In genomic region chr5:16160706-16161105, GRCh38 we compare ENCODE assay signal across 8 cellular contexts. TPM values are rescaled to one million over a fixed set of nuclear protein-coding genes. Genes with fewer than 3 reads are reported as not detected.
DNase-seq lines count a peak whose midpoint lies in the region; ATAC-seq, FAIRE-seq and TF ChIP-seq lines count a peak whose summit lies in the region.

No MANE protein-coding gene starts in this region.

- no peak overlapping the region for H3K9ac ChIP-seq in liver (ENCODE audit: low read depth in 1 of 2, low read length in 2 of 2)

- H3K9me3 ChIP-seq in liver (ENCODE audit: control insufficient read depth in 4 of 4, low read length in 3 of 4): no peaks in the 10 kb centered on the region

- peak; percentile 76 to 85 for TF ChIP-seq RAD21 in liver (IDR thresholded peaks at IDR 0.05)

- H3K4me1 Mint-ChIP-seq in chondrocyte (ENCODE audit: low read depth): no peaks in the 10 kb centered on the region

- no peaks in the 10 kb centered on the region for H3K36me3 ChIP-seq in liver (ENCODE audit: control insufficient read depth in 4 of 4, insufficient read depth in 3 of 4, low read depth in 1 of 4, low read length in 3 of 4)

- peak; percentile 84 for FAIRE-seq in HTR-8/SVneo (lab: Jason Lieb, UNC)

- 0% methylated on average over 5 of the region's 5 CpGs for WGBS in liver

- no peak overlapping the region for H3K27ac ChIP-seq in liver (ENCODE audit: low read depth in 1 of 2, low read length in 2 of 2)

- ATAC-seq in GM21717 (IDR thresholded peaks at IDR 0.05; ENCODE audit: unreplicated experiment): peak; percentile 76

- DNase-seq in activated CD4-positive, alpha-beta T cell treated with anti-CD3 and anti-CD28 coated beads for 48 hours: peak; percentile 8
- no peak for DNase-seq in activated CD4-positive, alpha-beta T cell treated with anti-CD3 and anti-CD28 coated beads, Interleukin-2, amount 50 U/mL, for 48 hours
- peak; percentile 59 for DNase-seq in HTR-8/SVneo (ENCODE audit: insufficient read length, low spot score)
- DNase-seq in NOMO-1 (lab: John Stamatoyannopoulos, UW; ENCODE audit: unreplicated experiment in 2 of 2): peak; percentile 31 to 81
- no peak for DNase-seq in chondrocyte (ENCODE audit: low spot score)
- no peak for DNase-seq in cortex of kidney (lab: John Stamatoyannopoulos, UW)

- H3K27me3 ChIP-seq in liver (ENCODE audit: control insufficient read depth in 4 of 4, insufficient read depth in 4 of 4, low read length in 3 of 4): peaks cover 0 to 3% (median 0%) of the 10 kb centered on the region in 4 donors

- no peaks in the 10 kb centered on the region for H3K4me1 ChIP-seq in liver (ENCODE audit: control insufficient read depth in 4 of 4, insufficient read depth in 4 of 4, low read length in 3 of 4)

- peaks cover 26% of the 10 kb centered on the region for H3K27me3 Mint-ChIP-seq in chondrocyte (ENCODE audit: low read depth)

- no peak overlapping the region for H3K4me3 Mint-ChIP-seq in chondrocyte (ENCODE audit: unreplicated experiment)

- H3K9me3 Mint-ChIP-seq in chondrocyte (ENCODE audit: low read depth): peaks cover 12% of the 10 kb centered on the region

- no peak overlapping the region for H3K4me3 ChIP-seq in liver (ENCODE audit: low read depth in 1 of 3, low read length in 3 of 3)

- no peak overlapping the region for H3K27ac Mint-ChIP-seq in chondrocyte (ENCODE audit: unreplicated experiment)

- no peaks in the 10 kb centered on the region for H3K36me3 Mint-ChIP-seq in chondrocyte (ENCODE audit: low read depth)

- TF ChIP-seq CTCF in chondrocyte (IDR thresholded peaks at IDR 0.05): peak; percentile 82
- TF ChIP-seq CTCF in liver (IDR thresholded peaks at IDR 0.05; ENCODE audit: low read depth, low read length, missing input control): peak; percentile 61

TF ChIP-seq in liver, 16 proteins besides CTCF, POLR2A, EP300 and RAD21:
- TF ChIP-seq YY1 (IDR thresholded peaks at IDR 0.05) (no peak), REST (IDR thresholded peaks at IDR 0.05) (no peak), JUND (IDR thresholded peaks at IDR 0.05) (no peak), NR2F2 (IDR thresholded peaks at IDR 0.05) (no peak), FOXA1 (IDR thresholded peaks at IDR 0.05) (no peak), GABPA (IDR thresholded peaks at IDR 0.05 in 1 of 2, conservative IDR thresholded peaks at IDR 0.05 in 1 of 2) (no peak), EGR1 (IDR thresholded peaks at IDR 0.05; ENCODE audit: low read depth in 2 of 2) (no peak), HNF4A (conservative IDR thresholded peaks at IDR 0.05) (peak; percentile 96 to 98), TAF1 (conservative IDR thresholded peaks at IDR 0.05) (no peak), HNF4G (IDR thresholded peaks at IDR 0.05) (peak; percentile 90), FOXA2 (IDR thresholded peaks at IDR 0.05) (no peak), RXRA (IDR thresholded peaks at IDR 0.05) (peak; percentile 11 to 45), SP1 (IDR thresholded peaks at IDR 0.05) (peak; percentile 9)
- TF ChIP-seq, protein P1, sequence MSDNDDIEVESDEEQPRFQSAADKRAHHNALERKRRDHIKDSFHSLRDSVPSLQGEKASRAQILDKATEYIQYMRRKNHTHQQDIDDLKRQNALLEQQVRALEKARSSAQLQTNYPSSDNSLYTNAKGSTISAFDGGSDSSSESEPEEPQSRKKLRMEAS (IDR thresholded peaks at IDR 0.05): no peak
- TF ChIP-seq, protein P2, sequence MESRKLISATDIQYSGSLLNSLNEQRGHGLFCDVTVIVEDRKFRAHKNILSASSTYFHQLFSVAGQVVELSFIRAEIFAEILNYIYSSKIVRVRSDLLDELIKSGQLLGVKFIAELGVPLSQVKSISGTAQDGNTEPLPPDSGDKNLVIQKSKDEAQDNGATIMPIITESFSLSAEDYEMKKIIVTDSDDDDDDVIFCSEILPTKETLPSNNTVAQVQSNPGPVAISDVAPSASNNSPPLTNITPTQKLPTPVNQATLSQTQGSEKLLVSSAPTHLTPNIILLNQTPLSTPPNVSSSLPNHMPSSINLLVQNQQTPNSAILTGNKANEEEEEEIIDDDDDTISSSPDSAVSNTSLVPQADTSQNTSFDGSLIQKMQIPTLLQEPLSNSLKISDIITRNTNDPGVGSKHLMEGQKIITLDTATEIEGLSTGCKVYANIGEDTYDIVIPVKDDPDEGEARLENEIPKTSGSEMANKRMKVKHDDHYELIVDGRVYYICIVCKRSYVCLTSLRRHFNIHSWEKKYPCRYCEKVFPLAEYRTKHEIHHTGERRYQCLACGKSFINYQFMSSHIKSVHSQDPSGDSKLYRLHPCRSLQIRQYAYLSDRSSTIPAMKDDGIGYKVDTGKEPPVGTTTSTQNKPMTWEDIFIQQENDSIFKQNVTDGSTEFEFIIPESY (IDR thresholded peaks at IDR 0.05): no peak
- TF ChIP-seq, protein P3, sequence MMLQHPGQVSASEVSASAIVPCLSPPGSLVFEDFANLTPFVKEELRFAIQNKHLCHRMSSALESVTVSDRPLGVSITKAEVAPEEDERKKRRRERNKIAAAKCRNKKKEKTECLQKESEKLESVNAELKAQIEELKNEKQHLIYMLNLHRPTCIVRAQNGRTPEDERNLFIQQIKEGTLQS (IDR thresholded peaks at IDR 0.05): no peak

RNA-seq across cellular contexts. Expression of gene MARCHF11, which starts 18.9 kb away (rescaled TPM):
- not detected in 3 replicates for total RNA-seq in chondrocyte
- total RNA-seq in liver: under 1 TPM in 1 of 2 donors, not detected in 1; 0.05 TPM
- not detected for polyA plus RNA-seq in liver

Comparison
In these comparisons a context has a peak if more than half of its experiments do, and no peak if none do; other contexts are left out.
1. DNase-seq: peak in activated CD4-positive, alpha-beta T cell treated with anti-CD3 and anti-CD28 coated beads for 48 hours (single experiment), HTR-8/SVneo (single experiment) and NOMO-1 (2 of 2); none in activated CD4-positive, alpha-beta T cell treated with anti-CD3 and anti-CD28 coated beads, Interleukin-2, amount 50 U/mL, for 48 hours (0 of 2), chondrocyte (single experiment) and cortex of kidney (single experiment).